ENCODE assay signal across 13 cellular contexts in the genomic region with DNA sequence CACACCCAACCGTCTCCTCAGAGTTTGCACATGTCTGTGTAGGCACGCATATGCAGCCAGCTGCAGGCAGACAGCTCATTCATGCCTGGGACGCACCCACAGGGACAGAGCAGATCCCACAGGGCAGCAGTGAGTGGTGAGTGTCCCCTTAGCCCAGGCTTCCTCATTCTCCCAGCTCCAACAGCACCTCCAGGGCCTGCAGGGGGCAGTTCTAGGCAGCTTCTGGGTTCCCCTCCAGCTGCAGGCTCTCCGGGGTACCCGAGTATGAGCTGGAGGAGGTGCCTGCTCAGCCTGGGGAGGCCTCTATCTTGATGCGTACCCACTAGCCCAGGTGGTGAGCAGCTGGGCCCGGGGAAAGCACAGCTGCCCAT. TPM values are rescaled to one million over a fixed set of nuclear protein-coding genes. Genes with fewer than 3 reads are reported as not detected.
DNase-seq lines count a peak whose midpoint lies in the region; ATAC-seq lines count a peak whose summit lies in the region.
"Had no signal": no experiment of that assay in that cellular context is flagged by ENCODE, and none has a peak within 500 bp of the region (broad histone marks: within the 10 kb centered on the region; RNA-seq: fewer than 3 reads in every experiment).

No MANE protein-coding gene starts in this region.

- no peak for ATAC-seq in GM21529 (IDR thresholded peaks at IDR 0.05; ENCODE audit: unreplicated experiment)
- ATAC-seq: mucosa of descending colon; stimulated activated naive CD8-positive, alpha-beta T cell treated with anti-CD3 and anti-CD28 coated beads, Interleukin-15, Interleukin-2, amounts not matched to agents 100 U/mL and 50 U/mL, for 24 hours had no signal

- H3K4me3 ChIP-seq in BLaER1 treated with 17β-estradiol and CSF1 and Interleukin-3, amounts not matched to agents 10 nM and 100 nM, result peak overlapping the region in 1 of 10 experiments; percentile 17; a peak in 2 of 20 replicates
- H3K4me3 ChIP-seq: mucosa of descending colon, PC-9 had no signal

- H4K20me1 ChIP-seq in BLaER1 treated with 17β-estradiol and CSF1 and Interleukin-3, amounts not matched to agents 10 nM and 100 nM, result peaks cover 0 to 48% (median 30%) of the 10 kb centered on the region in 11 experiments; a peak in 18 of 22 replicates

- H3K27me3 Mint-ChIP-seq in immature natural killer cell (ENCODE audit: low read depth in 3 of 3), result peaks cover 13 to 22% (median 14%) of the 10 kb centered on the region in 3 donors

- no peaks in the 10 kb centered on the region for H3K36me3 Mint-ChIP-seq in immature natural killer cell

- no peaks in the 10 kb centered on the region for H3K9me3 ChIP-seq in BLaER1 treated with 17β-estradiol and CSF1 and Interleukin-3, amounts not matched to agents 10 nM and 100 nM (replicated peaks in 1 of 11)
- H3K9me3 ChIP-seq: mucosa of descending colon had no signal

- H3K27ac ChIP-seq in BLaER1 treated with 17β-estradiol and CSF1 and Interleukin-3, amounts not matched to agents 10 nM and 100 nM, result peak overlapping the region in 9 of 11 experiments; percentile 1 to 97 (median 91); a peak in 16 of 22 replicates
- H3K27ac ChIP-seq: PC-9 had no signal

- DNase-seq in HT1080 (ENCODE audit: low read depth), result peak; percentile 66
- peak; percentile 57 for DNase-seq in UCSD-AML1 (lab: John Stamatoyannopoulos, UW; ENCODE audit: unreplicated experiment)
- DNase-seq in immature natural killer cell, result no peak
- no peak for DNase-seq in SK-N-DZ (ENCODE audit: low spot score)
- no peak for DNase-seq in HPDE6-E6E7 (ENCODE audit: extremely low spot score)
- DNase-seq in NCI-H146 treated with DMSO at 0.1 percent for 48 hours (lab: John Stamatoyannopoulos, UW; ENCODE audit: unreplicated experiment), result no peak
- DNase-seq: activated CD4-positive, alpha-beta T cell treated with anti-CD3 and anti-CD28 coated beads, Interleukin-2, amount 50 U/mL, for 1 hour; DMS79 treated with DMSO at 0.1 percent for 48 hours; mucosa of descending colon; PC-9; stimulated activated naive CD8-positive, alpha-beta T cell treated with anti-CD3 and anti-CD28 coated beads, Interleukin-15, Interleukin-2, amounts not matched to agents 100 U/mL and 50 U/mL, for 24 hours had no signal

- H3K4me2 ChIP-seq in BLaER1 treated with 17β-estradiol and CSF1 and Interleukin-3, amounts not matched to agents 10 nM and 100 nM, result peak overlapping the region; percentile 60 to 100 (median 96); a peak in 21 of 22 replicates
- H3K4me2 ChIP-seq: PC-9 had no signal

- H3K27me3 ChIP-seq in BLaER1 treated with 17β-estradiol and CSF1 and Interleukin-3, amounts not matched to agents 10 nM and 100 nM, result no peaks in the 10 kb centered on the region; a peak in 1 of 22 replicates

- H3K36me3 ChIP-seq in BLaER1 treated with 17β-estradiol and CSF1 and Interleukin-3, amounts not matched to agents 10 nM and 100 nM, result peaks cover 0 to 19% (median 13%) of the 10 kb centered on the region in 11 experiments; a peak in 17 of 22 replicates

- peaks cover 5 to 17% of the 10 kb centered on the region in 2 donors for H3K4me1 Mint-ChIP-seq in immature natural killer cell

- H3K9ac ChIP-seq in BLaER1 treated with 17β-estradiol and CSF1 and Interleukin-3, amounts not matched to agents 10 nM and 100 nM, result peak overlapping the region in 7 of 11 experiments; percentile 12 to 67 (median 41); a peak in 12 of 22 replicates

- H3K4me1 ChIP-seq in BLaER1 treated with 17β-estradiol and CSF1 and Interleukin-3, amounts not matched to agents 10 nM and 100 nM, result peaks cover 57 to 68% (median 63%) of the 10 kb centered on the region in 10 experiments

- H3K4me3 Mint-ChIP-seq in immature natural killer cell, result peak overlapping the region in 3 of 5 donors; percentile 36 to 44 (median 39)

- H3K27ac Mint-ChIP-seq in immature natural killer cell, result peak overlapping the region in 1 of 6 donors; percentile 17

- no peaks in the 10 kb centered on the region for H3K9me3 Mint-ChIP-seq in immature natural killer cell

RNA-seq across cellular contexts. Expression of gene SHANK1, which starts 1.3 kb away (rescaled TPM):
- 9.3 and 10.5 TPM in 2 replicates for total RNA-seq in HT1080 (2014; rRNA removed; shearing (Covaris generic))
- 4.8 and 6.2 TPM in 2 replicates for polyA plus RNA-seq in HT1080 (2015; cell fraction: cytosol; rRNA removed)
- 7.6 and 11.7 TPM in 2 replicates for polyA plus RNA-seq in HT1080 (2015; cell fraction: nucleus; rRNA removed)
- not detected for polyA plus RNA-seq in immature natural killer cell
- polyA plus RNA-seq in SK-N-DZ (2014; cell fraction: cytosol; rRNA removed), result 0.54 and 2.1 TPM in 2 replicates
- polyA plus RNA-seq in SK-N-DZ (2014; cell fraction: nucleus; rRNA removed), result 1.2 and 5.0 TPM in 2 replicates
- total RNA-seq: PC-9 had no signal

RNA-seq across cellular contexts. Expression of gene CLEC11A, which starts 2.3 kb away (rescaled TPM):
- 163 and 168 TPM in 2 replicates for total RNA-seq in HT1080 (2014; rRNA removed; shearing (Covaris generic))
- polyA plus RNA-seq in HT1080 (2015; cell fraction: cytosol; rRNA removed), result 223 and 258 TPM in 2 replicates
- 403 and 448 TPM in 2 replicates for polyA plus RNA-seq in HT1080 (2015; cell fraction: nucleus; rRNA removed)
- polyA plus RNA-seq in immature natural killer cell, result 1 to 10 TPM; 1.4 to 4.6 (median 4.2) TPM
- polyA plus RNA-seq in SK-N-DZ (2014; cell fraction: cytosol; rRNA removed), result 15.4 and 21.5 TPM in 2 replicates
- polyA plus RNA-seq in SK-N-DZ (2014; cell fraction: nucleus; rRNA removed), result 30.9 and 44.3 TPM in 2 replicates
- total RNA-seq: PC-9 had no signal

RNA-seq across cellular contexts. Expression of gene GPR32, which starts 49.4 kb away (rescaled TPM):
- total RNA-seq in HT1080 (2014; rRNA removed; shearing (Covaris generic)), result not detected in 2 replicates
- polyA plus RNA-seq in HT1080 (2015; cell fraction: cytosol; rRNA removed), result not detected in 2 replicates
- not detected in 2 replicates for polyA plus RNA-seq in HT1080 (2015; cell fraction: nucleus; rRNA removed)
- polyA plus RNA-seq in immature natural killer cell, result not detected
- polyA plus RNA-seq in SK-N-DZ (2014; cell fraction: cytosol; rRNA removed), result not detected in 2 replicates
- polyA plus RNA-seq in SK-N-DZ (2014; cell fraction: nucleus; rRNA removed), result not detected in 2 replicates
- total RNA-seq: mucosa of descending colon, PC-9 had no signal

Comparison
In these comparisons a context has a peak if more than half of its experiments do, and no peak if none do; other contexts are left out.
1. DNase-seq: peak in HT1080 (single experiment) and UCSD-AML1 (single experiment); none in immature natural killer cell (0 of 3), SK-N-DZ (single experiment), HPDE6-E6E7 (single experiment) and NCI-H146 treated with DMSO at 0.1 percent for 48 hours (single experiment).